ENCODE assay signal across 8 cellular contexts in genomic region chr1:120341756-120342155, GRCh38.
DNase-seq lines count a peak whose midpoint lies in the region; ATAC-seq and TF ChIP-seq lines count a peak whose summit lies in the region.
"Not testable (repeated sequence)": the region's sequence is repeated elsewhere in the genome, so short reads cannot be mapped to it uniquely, and the experiment has no call there.

No MANE protein-coding gene starts in this region.

- H3K4me1 ChIP-seq in BLaER1 treated with 17β-estradiol and CSF1 and Interleukin-3, amounts not matched to agents 10 nM and 100 nM; iPS DF 6.9 (ENCODE audit: control insufficient read depth, insufficient read depth, low read length): not testable (repeated sequence)

- not testable (repeated sequence) for H3K36me3 ChIP-seq in BLaER1 treated with 17β-estradiol and CSF1 and Interleukin-3, amounts not matched to agents 10 nM and 100 nM; iPS DF 6.9 (ENCODE audit: control insufficient read depth, insufficient read depth, low read length)

- not testable (repeated sequence) for H3K27me3 Mint-ChIP-seq in activated T-helper 17 cell treated with anti-CD3 and anti-CD28 coated beads, Interleukin-2, amount 50 U/mL, for 72 hours; dendritic cell treated with granulocyte-macrophage colony-stimulating factor and Interleukin-4, amounts not matched to agents 40 ng/mL and 50 ng/mL, for 4 days; natural killer cell (ENCODE audit: low read depth in 2 of 2); stimulated activated memory B cell treated with anti-CD40 and anti-IgM and Interleukin-4, amounts not matched to agents 10 μg/mL and 1 μg/mL and 100 μg/mL, for 72 hours

- not testable (repeated sequence) for H3K9me3 ChIP-seq in BLaER1 treated with 17β-estradiol and CSF1 and Interleukin-3, amounts not matched to agents 10 nM and 100 nM (replicated peaks in 1 of 11); iPS DF 6.9 (ENCODE audit: control insufficient read depth, insufficient read depth, low read length)

- peak overlapping the region; percentile 51 to 71 (median 60) for H3K4me3 ChIP-seq in BLaER1 treated with 17β-estradiol and CSF1 and Interleukin-3, amounts not matched to agents 10 nM and 100 nM
- H3K4me3 ChIP-seq in iPS DF 6.9 (ENCODE audit: low read length), result peak overlapping the region; percentile 43; the same call in 1 of the 2 replicates

- TF ChIP-seq CTCF in natural killer cell (IDR thresholded peaks at IDR 0.05), result not testable (repeated sequence)

- H3K4me3 Mint-ChIP-seq in activated T-helper 17 cell treated with anti-CD3 and anti-CD28 coated beads, Interleukin-2, amount 50 U/mL, for 72 hours, result peak overlapping the region; percentile 68
- peak overlapping the region; percentile 83 for H3K4me3 Mint-ChIP-seq in dendritic cell treated with granulocyte-macrophage colony-stimulating factor and Interleukin-4, amounts not matched to agents 40 ng/mL and 50 ng/mL, for 4 days
- H3K4me3 Mint-ChIP-seq in natural killer cell, result peak overlapping the region; percentile 92
- peak overlapping the region; percentile 89 for H3K4me3 Mint-ChIP-seq in stimulated activated memory B cell treated with anti-CD40 and anti-IgM and Interleukin-4, amounts not matched to agents 10 μg/mL and 1 μg/mL and 100 μg/mL, for 72 hours

- H3K4me1 Mint-ChIP-seq in activated T-helper 17 cell treated with anti-CD3 and anti-CD28 coated beads, Interleukin-2, amount 50 U/mL, for 72 hours; dendritic cell treated with granulocyte-macrophage colony-stimulating factor and Interleukin-4, amounts not matched to agents 40 ng/mL and 50 ng/mL, for 4 days (ENCODE audit: low read depth); natural killer cell; stimulated activated memory B cell treated with anti-CD40 and anti-IgM and Interleukin-4, amounts not matched to agents 10 μg/mL and 1 μg/mL and 100 μg/mL, for 72 hours: not testable (repeated sequence)

- peak overlapping the region in 9 of 11 experiments; percentile 47 to 76 (median 61); a peak in 16 of 22 replicates for H3K27ac ChIP-seq in BLaER1 treated with 17β-estradiol and CSF1 and Interleukin-3, amounts not matched to agents 10 nM and 100 nM
- H3K27ac ChIP-seq in iPS DF 6.9 (ENCODE audit: low read length), result not testable (repeated sequence)

- H3K27ac Mint-ChIP-seq in activated T-helper 17 cell treated with anti-CD3 and anti-CD28 coated beads, Interleukin-2, amount 50 U/mL, for 72 hours, result peak overlapping the region; percentile 38
- peak overlapping the region; percentile 53 for H3K27ac Mint-ChIP-seq in dendritic cell treated with granulocyte-macrophage colony-stimulating factor and Interleukin-4, amounts not matched to agents 40 ng/mL and 50 ng/mL, for 4 days
- peak overlapping the region; percentile 77 to 86 for H3K27ac Mint-ChIP-seq in natural killer cell
- H3K27ac Mint-ChIP-seq in stimulated activated memory B cell treated with anti-CD40 and anti-IgM and Interleukin-4, amounts not matched to agents 10 μg/mL and 1 μg/mL and 100 μg/mL, for 72 hours, result peak overlapping the region; percentile 70

- DNase-seq in HT1080 (ENCODE audit: low read depth), result peak; percentile 34
- DNase-seq in SK-MEL-5 (ENCODE audit: low read depth, low spot score), result peak; percentile 13
- peak; percentile 1 for DNase-seq in iPS DF 6.9 (ENCODE audit: low read depth, low spot score)
- DNase-seq in natural killer cell, result peak; percentile 23

- not testable (repeated sequence) for H3K9me3 Mint-ChIP-seq in activated T-helper 17 cell treated with anti-CD3 and anti-CD28 coated beads, Interleukin-2, amount 50 U/mL, for 72 hours; dendritic cell treated with granulocyte-macrophage colony-stimulating factor and Interleukin-4, amounts not matched to agents 40 ng/mL and 50 ng/mL, for 4 days; natural killer cell; stimulated activated memory B cell treated with anti-CD40 and anti-IgM and Interleukin-4, amounts not matched to agents 10 μg/mL and 1 μg/mL and 100 μg/mL, for 72 hours

- ATAC-seq in activated T-helper 17 cell treated with anti-CD3 and anti-CD28 coated beads, Interleukin-2, amount 50 U/mL, for 72 hours (replicated peaks); stimulated activated memory B cell treated with anti-CD40 and anti-IgM and Interleukin-4, amounts not matched to agents 10 μg/mL and 1 μg/mL and 100 μg/mL, for 72 hours: not testable (repeated sequence)
- ATAC-seq in natural killer cell, result peak in 2 of 3 donors; percentile 41 to 73

- no CpG with 5 or more reads among the region's 24 CpGs for WGBS in iPS DF 6.9 (ENCODE audit: insufficient coverage, insufficient read length)

- in situ Hi-C loops in SK-MEL-5 (cut with HindIII; ENCODE audit: low pct_unique_long_range_greater_than_20kb, low sequenced_read_pairs), result not testable (repeated sequence)

- not testable (repeated sequence) for H3K36me3 Mint-ChIP-seq in activated T-helper 17 cell treated with anti-CD3 and anti-CD28 coated beads, Interleukin-2, amount 50 U/mL, for 72 hours (ENCODE audit: low read depth); dendritic cell treated with granulocyte-macrophage colony-stimulating factor and Interleukin-4, amounts not matched to agents 40 ng/mL and 50 ng/mL, for 4 days (ENCODE audit: low read depth); natural killer cell; stimulated activated memory B cell treated with anti-CD40 and anti-IgM and Interleukin-4, amounts not matched to agents 10 μg/mL and 1 μg/mL and 100 μg/mL, for 72 hours

- H3K4me2 ChIP-seq in BLaER1 treated with 17β-estradiol and CSF1 and Interleukin-3, amounts not matched to agents 10 nM and 100 nM, result peak overlapping the region in 8 of 11 experiments; percentile 23 to 61 (median 51); a peak in 11 of 22 replicates

- intact Hi-C loops in dendritic cell treated with granulocyte-macrophage colony-stimulating factor and Interleukin-4, amounts not matched to agents 40 ng/mL and 50 ng/mL, for 4 days (cut with micrococcal nuclease); natural killer cell (cut with micrococcal nuclease): not testable (repeated sequence)

- not testable (repeated sequence) for H4K20me1 ChIP-seq in BLaER1 treated with 17β-estradiol and CSF1 and Interleukin-3, amounts not matched to agents 10 nM and 100 nM

- H3K9ac ChIP-seq in BLaER1 treated with 17β-estradiol and CSF1 and Interleukin-3, amounts not matched to agents 10 nM and 100 nM, result peak overlapping the region; percentile 60 to 78 (median 71); a peak in 20 of 22 replicates

- H3K27me3 ChIP-seq in BLaER1 treated with 17β-estradiol and CSF1 and Interleukin-3, amounts not matched to agents 10 nM and 100 nM; iPS DF 6.9 (ENCODE audit: control insufficient read depth, insufficient read depth, low read length): not testable (repeated sequence)
